Comparison of ENCODE assay signal across 1 cellular context in genomic region chr17:31549121-31549524, GRCh38.
TF ChIP-seq lines count a peak whose summit lies in the region.

No MANE protein-coding gene starts in this region.

TF ChIP-seq in K562, 482 proteins besides CTCF, POLR2A, EP300 and RAD21 (continued from another document and continues in another):
- TF ChIP-seq CUX1 (CRISPR knock-in tag; IDR thresholded peaks at IDR 0.05) (no peak), ARID1B (IDR thresholded peaks at IDR 0.05) (no peak), TARDBP (IDR thresholded peaks at IDR 0.05) (no peak), CBX2 (IDR thresholded peaks at IDR 0.05; ENCODE audit: insufficient read depth, low read length, poor library complexity, severe bottlenecking) (no peak), TCF15 (CRISPR knock-in tag; IDR thresholded peaks at IDR 0.05) (no peak), CEBPG (CRISPR knock-in tag; IDR thresholded peaks at IDR 0.05) (no peak), CEBPG (tag; conservative IDR thresholded peaks at IDR 0.05 in 1 of 2, IDR thresholded peaks at IDR 0.05 in 1 of 2) (no peak), RREB1 (CRISPR knock-in tag; IDR thresholded peaks at IDR 0.05) (peak; percentile 34; the same call in 1 of the 2 replicates), VEZF1 (CRISPR knock-in tag; IDR thresholded peaks at IDR 0.05) (no peak), ZKSCAN3 (CRISPR knock-in tag; IDR thresholded peaks at IDR 0.05) (no peak), LEF1 (IDR thresholded peaks at IDR 0.05) (no peak), ZNF121 (CRISPR knock-in tag; conservative IDR thresholded peaks at IDR 0.05) (no peak), EP400 (IDR thresholded peaks at IDR 0.05) (peak; percentile 37; the same call in 1 of the 2 replicates), FOXA1 (IDR thresholded peaks at IDR 0.05; ENCODE audit: borderline replicate concordance) (no peak), DMBX1 (CRISPR knock-in tag; IDR thresholded peaks at IDR 0.05; ENCODE audit: borderline replicate concordance) (no peak), RAD51 (IDR thresholded peaks at IDR 0.05; ENCODE audit: borderline replicate concordance, low read depth) (peak; percentile 38; the same call in 1 of the 2 replicates), SIN3A (IDR thresholded peaks at IDR 0.05; ENCODE audit: borderline replicate concordance in 2 of 2, control insufficient read depth in 1 of 2, low read depth in 2 of 2, low read length in 2 of 2) (0 out of 4 replicates have a peak, but pooled peaks of 1 of the 2 experiments have one; percentile 2), ZNF778 (CRISPR knock-in tag; IDR thresholded peaks at IDR 0.05) (no peak), ZBTB8A (IDR thresholded peaks at IDR 0.05; ENCODE audit: partially characterized antibody) (no peak), KAT7 (CRISPR knock-in tag; IDR thresholded peaks at IDR 0.05; ENCODE audit: borderline replicate concordance) (0 out of 2 replicates have a peak, but pooled peaks have one; percentile 32), ATF1 (CRISPR knock-in tag; IDR thresholded peaks at IDR 0.05) (no peak), ATF1 (tag; IDR thresholded peaks at IDR 0.05) (no peak), AFF1 (IDR thresholded peaks at IDR 0.05; ENCODE audit: low read depth in 1 of 2, partially characterized antibody in 2 of 2) (no peak), BMI1 (IDR thresholded peaks at IDR 0.05; ENCODE audit: low read length) (no peak), CGGBP1 (CRISPR knock-in tag; IDR thresholded peaks at IDR 0.05) (no peak), ETV1 (tag; conservative IDR thresholded peaks at IDR 0.05; ENCODE audit: low read depth) (no peak), MCM5 (IDR thresholded peaks at IDR 0.05; ENCODE audit: low read depth) (no peak), EHMT2 (IDR thresholded peaks at IDR 0.05) (peak; percentile 37; the same call in 1 of the 2 replicates), NELFE (IDR thresholded peaks at IDR 0.05; ENCODE audit: insufficient read depth, insufficient read length) (no peak), CREBBP (IDR thresholded peaks at IDR 0.05; ENCODE audit: low read depth, low read length) (no peak), ZNF3 (CRISPR knock-in tag; IDR thresholded peaks at IDR 0.05) (no peak), GATAD2B (IDR thresholded peaks at IDR 0.05; ENCODE audit: borderline replicate concordance) (no peak), MNT (conservative IDR thresholded peaks at IDR 0.05) (0 out of 4 replicates have a peak, but pooled peaks of 1 of the 2 experiments have one; percentile 13), ZNF174 (CRISPR knock-in tag; IDR thresholded peaks at IDR 0.05) (no peak), RCOR1 (IDR thresholded peaks at IDR 0.05; ENCODE audit: borderline replicate concordance in 1 of 2, low read depth in 2 of 2, low read length in 2 of 2) (no peak), E2F4 (CRISPR knock-in tag; IDR thresholded peaks at IDR 0.05; ENCODE audit: low read depth) (no peak), ILF3 (IDR thresholded peaks at IDR 0.05; ENCODE audit: borderline replicate concordance) (no peak), ZFP30 (CRISPR knock-in tag; IDR thresholded peaks at IDR 0.05; ENCODE audit: borderline replicate concordance) (no peak), ZNF584 (CRISPR knock-in tag; IDR thresholded peaks at IDR 0.05; ENCODE audit: low read depth) (no peak), HMBOX1 (IDR thresholded peaks at IDR 0.05) (no peak), FOXP1 (CRISPR knock-in tag; IDR thresholded peaks at IDR 0.05) (no peak), RBBP5 (IDR thresholded peaks at IDR 0.05; ENCODE audit: borderline replicate concordance, insufficient read depth, low read length, poor library complexity, severe bottlenecking) (no peak), ESRRA (IDR thresholded peaks at IDR 0.05; ENCODE audit: borderline replicate concordance, low read depth) (peak; percentile 61)
